ENCODE assay signal across 16 cellular contexts in genomic region chr2:3399829-3400228, GRCh38. TPM values are rescaled to one million over a fixed set of nuclear protein-coding genes. Genes with fewer than 3 reads are reported as not detected.
DNase-seq lines count a peak whose midpoint lies in the region; ATAC-seq and TF ChIP-seq lines count a peak whose summit lies in the region.
"Had no signal": no experiment of that assay in that cellular context is flagged by ENCODE, and none has a peak within 500 bp of the region (broad histone marks: within the 10 kb centered on the region; RNA-seq: fewer than 3 reads in every experiment).

No MANE protein-coding gene starts in this region.

- no peaks in the 10 kb centered on the region for H4K20me1 ChIP-seq in PC-3 (ENCODE audit: low read length)

- DNase-seq in AG20443 (ENCODE audit: low spot score) (peak; percentile 35), right cardiac atrium (peak; percentile 55 to 87 (median 86)), occipital lobe (lab: John Stamatoyannopoulos, UW) (peak; percentile 89), PC-3 (no peak), SKM-1 treated with dmso at 0.1 percent for 144 hours (lab: John Stamatoyannopoulos, UW; ENCODE audit: unreplicated experiment) (no peak)
- DNase-seq in activated effector memory CD4-positive, alpha-beta T cell treated with anti-CD3 and anti-CD28 coated beads, Interleukin-2, amount 50 U/mL, for 16 hours = no peak
- DNase-seq: activated naive CD8-positive, alpha-beta T cell treated with anti-CD3 and anti-CD28 coated beads, Interleukin-2, amount 10 ng/mL, durations not matched to agents 7 days and 5 days; NCI-H510A; Peyer's patch; stimulated activated CD4-positive, alpha-beta T cell treated with anti-CD3 and anti-CD28 coated beads, Interleukin-12 subunit alpha, Interleukin-12 subunit beta, amount 100 ng/mL, for 4 hours; T1000 had no signal

- H3K4me2 ChIP-seq in PC-3 (ENCODE audit: low read length) = no peak overlapping the region
- H3K4me2 ChIP-seq: hepatocyte had no signal

- H3K4me1 ChIP-seq in right cardiac atrium (ENCODE audit: control insufficient read depth, insufficient read depth, low read length) = peaks cover 6% of the 10 kb centered on the region
- no peaks in the 10 kb centered on the region for H3K4me1 ChIP-seq in PC-3 (ENCODE audit: insufficient read depth, low read length)
- H3K4me1 ChIP-seq: Peyer's patch had no signal

- H2AFZ ChIP-seq in PC-3 (ENCODE audit: low read length) = no peak overlapping the region
- H2AFZ ChIP-seq: hepatocyte had no signal

- H3K36me3 ChIP-seq in PC-3 (ENCODE audit: low read depth, low read length) = peaks cover 53% of the 10 kb centered on the region

- H3K27ac ChIP-seq in angular gyrus (ENCODE audit: low read depth, low read length) (peak overlapping the region; percentile 86), right cardiac atrium (ENCODE audit: low read length) (no peak overlapping the region), PC-3 (ENCODE audit: low read length) (no peak overlapping the region)
- H3K27ac ChIP-seq: hepatocyte, Peyer's patch, vagina had no signal

- BruUV-seq in PC-3 (replicated peaks; lab: Mats Ljungman, UMichigan) = no TSS peak

- intact Hi-C loops in right cardiac atrium (cut with DNase I) = no loop called here
- intact Hi-C loops in PC-3 (cut with micrococcal nuclease) = no loop called here

- peaks cover 42% of the 10 kb centered on the region for H3K79me2 ChIP-seq in PC-3 (ENCODE audit: low read length)

- no peaks in the 10 kb centered on the region for H3K27me3 ChIP-seq in right cardiac atrium (ENCODE audit: control insufficient read depth, insufficient read depth)
- H3K27me3 ChIP-seq in PC-3 (ENCODE audit: low read length) = no peaks in the 10 kb centered on the region
- H3K27me3 ChIP-seq: hepatocyte, Peyer's patch, vagina had no signal

- no peak for TF ChIP-seq CTCF in PC-3 (conservative IDR thresholded peaks at IDR 0.05; ENCODE audit: low read depth, low read length)

- CTCF ChIA-PET in PC-3 (lab: Charles Lee) = no interaction called here

- POLR2A ChIA-PET in PC-3 (lab: Charles Lee; ENCODE audit: unreplicated experiment) = no interaction called here

- H3K9me2 ChIP-seq in PC-3 (replicated peaks; ENCODE audit: low read length) = no peaks in the 10 kb centered on the region

- H3F3A ChIP-seq in PC-3 (ENCODE audit: low read length, unreplicated experiment) = no peaks in the 10 kb centered on the region

- no peak overlapping the region for H3K9ac ChIP-seq in PC-3 (ENCODE audit: low read length)

- H3K4me3 ChIP-seq in right cardiac atrium (ENCODE audit: low read length) = no peak overlapping the region
- no peak overlapping the region for H3K4me3 ChIP-seq in PC-3 (ENCODE audit: low read length)
- H3K4me3 ChIP-seq: GM12878, hepatocyte, Peyer's patch, vagina had no signal

- ATAC-seq in right cardiac atrium = peak; percentile 87 to 93
- no peak for ATAC-seq in HG02870 (IDR thresholded peaks at IDR 0.05; ENCODE audit: unreplicated experiment)
- no peak for ATAC-seq in PC-3
- ATAC-seq: GM12878 had no signal

- WGBS in right cardiac atrium = 18% methylated on average over 9 of the region's 9 CpGs

- H3K9me3 ChIP-seq in right cardiac atrium (ENCODE audit: control insufficient read depth, low read length) (no peaks in the 10 kb centered on the region), PC-3 (ENCODE audit: low read length) (peaks cover 17% of the 10 kb centered on the region)

RNA-seq across cellular contexts. Expression of gene TRAPPC12, which starts 20.3 kb away (rescaled TPM):
- total RNA-seq in right cardiac atrium (100 to 1,000 TPM in 3 of 4 donors, 10 to 100 TPM in 1; 93.4 to 137 (median 132) TPM), occipital lobe (61.8 TPM), PC-3 (2014; rRNA removed) (86.2 and 111 TPM in 2 replicates)
- polyA plus RNA-seq in right cardiac atrium = 125 TPM

RNA-seq across cellular contexts. Expression of gene EIPR1, which starts 22.2 kb away (rescaled TPM):
- 10 to 100 TPM in 2 of 4 donors, 1 to 10 TPM in 2; 8.4 to 11.8 (median 10.2) TPM for total RNA-seq in right cardiac atrium
- polyA plus RNA-seq in right cardiac atrium = 12.2 TPM
- 30.3 TPM for total RNA-seq in occipital lobe
- 90.1 and 97.4 TPM in 2 replicates for total RNA-seq in PC-3 (2014; rRNA removed)

Comparison
In these comparisons a context has a peak if more than half of its experiments do, and no peak if none do; other contexts are left out.
1. DNase-seq: peak in AG20443 (single experiment), right cardiac atrium (3 of 3) and occipital lobe (single experiment); none in PC-3 (single experiment), SKM-1 treated with dmso at 0.1 percent for 144 hours (single experiment) and activated effector memory CD4-positive, alpha-beta T cell treated with anti-CD3 and anti-CD28 coated beads, Interleukin-2, amount 50 U/mL, for 16 hours (single experiment).
2. ATAC-seq: peak in right cardiac atrium (2 of 2); none in HG02870 (single experiment) and PC-3 (single experiment).